35 cellular contexts compared by ENCODE assay signal in genomic region chr9:82491604-82492003, GRCh38.
"Had no signal": no experiment of that assay in that cellular context is flagged by ENCODE, and none has a peak within 500 bp of the region (broad histone marks: within the 10 kb centered on the region; RNA-seq: fewer than 3 reads in every experiment).

No MANE protein-coding gene starts in this region.

- H3K4me2 ChIP-seq: hepatocyte had no signal

- H3K27me3 Mint-ChIP-seq: activated CD4-positive, alpha-beta memory T cell treated with anti-CD3 and anti-CD28 coated beads for 36 hours; activated CD4-positive, alpha-beta T cell treated with anti-CD3 and anti-CD28 coated beads, Interleukin-2, amount 10 ng/mL, durations not matched to agents 24 days and 14 days; activated CD8-positive, alpha-beta memory T cell treated with anti-CD3 and anti-CD28 coated beads, Interleukin-2, amount 10 ng/mL, durations not matched to agents 7 days and 5 days; activated naive CD4-positive, alpha-beta T cell treated with anti-CD3 and anti-CD28 coated beads, Interleukin-2, amount 10 ng/mL, durations not matched to agents 7 days and 5 days; activated naive CD8-positive, alpha-beta T cell treated with anti-CD3 and anti-CD28 coated beads, Interleukin-2, amount 10 ng/mL, durations not matched to agents 7 days and 5 days; T-helper 17 cell had no signal

- H3K4me3 ChIP-seq: ascending aorta, breast epithelium, cardiac muscle cell, colonic mucosa, dorsolateral prefrontal cortex, gastroesophageal sphincter, heart right ventricle, hepatocyte had no signal

- H3K9me3 Mint-ChIP-seq: activated CD4-positive, alpha-beta T cell treated with anti-CD3 and anti-CD28 coated beads, Interleukin-2, amount 10 ng/mL, durations not matched to agents 24 days and 14 days; activated naive CD4-positive, alpha-beta T cell treated with anti-CD3 and anti-CD28 coated beads, Interleukin-2, amount 10 ng/mL, durations not matched to agents 7 days and 5 days; activated naive CD8-positive, alpha-beta T cell treated with anti-CD3 and anti-CD28 coated beads, Interleukin-2, amount 10 ng/mL, durations not matched to agents 7 days and 5 days; activated T-helper 1 cell treated with anti-CD3 and anti-CD28 coated beads, Interleukin-12 subunit alpha, Interleukin-12 subunit beta, Interleukin-2, Interleukin-4 antibody, amounts not matched to agents 30 ng/mL and 10 ng/mL and 1 ng/mL, durations not matched to agents 14 hours and 24 hours and 36 hours; activated T-helper 2 cell treated with anti-CD3 and anti-CD28 coated beads, Interferon-gamma antibody, Interleukin-2, Interleukin-4, amounts not matched to agents 10 μg/mL and 5 μg/mL and 100 μg/mL, durations not matched to agents 14 hours and 24 hours and 36 hours; endodermal cell had no signal

- ATAC-seq: activated CD4-positive, alpha-beta T cell treated with anti-CD3 and anti-CD28 coated beads for 36 hours; activated CD8-positive, alpha-beta memory T cell treated with anti-CD3 and anti-CD28 coated beads, Interleukin-2, amount 10 ng/mL, durations not matched to agents 7 days and 5 days; activated CD8-positive, alpha-beta T cell treated with anti-CD3 and anti-CD28 coated beads, Interleukin-2, amount 10 ng/mL, durations not matched to agents 7 days and 5 days; activated naive CD4-positive, alpha-beta T cell treated with anti-CD3 and anti-CD28 coated beads, Interleukin-2, amount 50 U/mL, for 72 hours; esophagus mucosa; gastroesophageal sphincter; heart right ventricle; T-helper 17 cell had no signal

- H3K4me1 Mint-ChIP-seq: activated CD4-positive, alpha-beta T cell treated with anti-CD3 and anti-CD28 coated beads for 36 hours; activated CD4-positive, alpha-beta T cell treated with anti-CD3 and anti-CD28 coated beads, Interleukin-2, amount 10 ng/mL, durations not matched to agents 24 days and 14 days; activated CD8-positive, alpha-beta memory T cell treated with anti-CD3 and anti-CD28 coated beads, Interleukin-2, amount 10 ng/mL, durations not matched to agents 7 days and 5 days; activated naive CD4-positive, alpha-beta T cell treated with anti-CD3 and anti-CD28 coated beads, Interleukin-2, amount 10 ng/mL, durations not matched to agents 7 days and 5 days; activated naive CD8-positive, alpha-beta T cell treated with anti-CD3 and anti-CD28 coated beads, Interleukin-2, amount 10 ng/mL, durations not matched to agents 7 days and 5 days; T-helper 17 cell had no signal

- H3K27ac Mint-ChIP-seq: activated CD4-positive, alpha-beta memory T cell treated with anti-CD3 and anti-CD28 coated beads for 36 hours; activated CD4-positive, alpha-beta T cell treated with anti-CD3 and anti-CD28 coated beads for 36 hours; activated CD4-positive, alpha-beta T cell treated with anti-CD3 and anti-CD28 coated beads, Interleukin-2, amount 10 ng/mL, durations not matched to agents 24 days and 14 days; activated CD8-positive, alpha-beta memory T cell treated with anti-CD3 and anti-CD28 coated beads, Interleukin-2, amount 10 ng/mL, durations not matched to agents 7 days and 5 days; activated CD8-positive, alpha-beta T cell treated with anti-CD3 and anti-CD28 coated beads, Interleukin-2, amount 10 ng/mL, durations not matched to agents 7 days and 5 days; activated naive CD4-positive, alpha-beta T cell treated with anti-CD3 and anti-CD28 coated beads, Interleukin-2, amount 10 ng/mL, durations not matched to agents 7 days and 5 days; activated naive CD4-positive, alpha-beta T cell treated with anti-CD3 and anti-CD28 coated beads, Interleukin-2, amount 50 U/mL, for 72 hours; activated naive CD8-positive, alpha-beta T cell treated with anti-CD3 and anti-CD28 coated beads, Interleukin-2, amount 10 ng/mL, durations not matched to agents 7 days and 5 days; activated T-helper 1 cell treated with anti-CD3 and anti-CD28 coated beads, Interleukin-12 subunit alpha, Interleukin-12 subunit beta, Interleukin-2, Interleukin-4 antibody, amounts not matched to agents 30 ng/mL and 10 ng/mL and 1 ng/mL, durations not matched to agents 14 hours and 24 hours and 36 hours; activated T-helper 2 cell treated with anti-CD3 and anti-CD28 coated beads, Interferon-gamma antibody, Interleukin-2, Interleukin-4, amounts not matched to agents 10 μg/mL and 5 μg/mL and 100 μg/mL, durations not matched to agents 14 hours and 24 hours and 36 hours; brain; endodermal cell; T-helper 17 cell; T-helper 2 cell treated with Interferon-gamma antibody and Interleukin-4, amounts not matched to agents 5 μg/mL and 100 μg/mL, for 36 hours had no signal

- H3K9me3 ChIP-seq: ascending aorta, breast epithelium, colonic mucosa, gastroesophageal sphincter, heart right ventricle had no signal

- H3K4me3 Mint-ChIP-seq: activated CD4-positive, alpha-beta memory T cell treated with anti-CD3 and anti-CD28 coated beads for 36 hours; activated CD4-positive, alpha-beta T cell treated with anti-CD3 and anti-CD28 coated beads for 36 hours; activated CD4-positive, alpha-beta T cell treated with anti-CD3 and anti-CD28 coated beads, Interleukin-2, amount 10 ng/mL, durations not matched to agents 24 days and 14 days; activated CD8-positive, alpha-beta memory T cell treated with anti-CD3 and anti-CD28 coated beads, Interleukin-2, amount 10 ng/mL, durations not matched to agents 7 days and 5 days; activated CD8-positive, alpha-beta T cell treated with anti-CD3 and anti-CD28 coated beads, Interleukin-2, amount 10 ng/mL, durations not matched to agents 7 days and 5 days; activated naive CD4-positive, alpha-beta T cell treated with anti-CD3 and anti-CD28 coated beads, Interleukin-2, amount 10 ng/mL, durations not matched to agents 7 days and 5 days; activated naive CD8-positive, alpha-beta T cell treated with anti-CD3 and anti-CD28 coated beads, Interleukin-2, amount 10 ng/mL, durations not matched to agents 7 days and 5 days; activated T-helper 1 cell treated with anti-CD3 and anti-CD28 coated beads, Interleukin-12 subunit alpha, Interleukin-12 subunit beta, Interleukin-2, Interleukin-4 antibody, amounts not matched to agents 30 ng/mL and 10 ng/mL and 1 ng/mL, durations not matched to agents 14 hours and 24 hours and 36 hours; brain; endodermal cell; T-helper 17 cell; T-helper 2 cell treated with Interferon-gamma antibody and Interleukin-4, amounts not matched to agents 5 μg/mL and 100 μg/mL, for 36 hours had no signal

- DNase-seq: activated CD4-positive, alpha-beta memory T cell treated with anti-CD3 and anti-CD28 coated beads for 36 hours; activated CD4-positive, alpha-beta T cell treated with anti-CD3 and anti-CD28 coated beads for 36 hours; activated CD4-positive, alpha-beta T cell treated with anti-CD3 and anti-CD28 coated beads, Interleukin-2, amount 10 ng/mL, durations not matched to agents 24 days and 14 days; activated CD4-positive, CD25-positive, alpha-beta regulatory T cell; activated CD4-positive, CD25-positive, alpha-beta regulatory T cell treated with anti-CD3 and anti-CD28 coated beads, Interleukin-2, amount 50 U/mL, for 72 hours; activated CD8-positive, alpha-beta memory T cell treated with anti-CD3 and anti-CD28 coated beads, Interleukin-2, amount 10 ng/mL, durations not matched to agents 7 days and 5 days; activated CD8-positive, alpha-beta memory T cell treated with anti-CD3 and anti-CD28 coated beads, Interleukin-2, amount 50 U/mL, for 4 hours; activated CD8-positive, alpha-beta T cell treated with anti-CD3 and anti-CD28 coated beads, Interleukin-2, amount 10 ng/mL, durations not matched to agents 7 days and 5 days; activated effector memory CD4-positive, alpha-beta T cell treated with anti-CD3 and anti-CD28 coated beads, Interleukin-2, amount 50 U/mL, for 16 hours; activated naive CD4-positive, alpha-beta T cell; activated naive CD4-positive, alpha-beta T cell treated with anti-CD3 and anti-CD28 coated beads, Interleukin-2, amount 10 ng/mL, durations not matched to agents 7 days and 5 days; activated naive CD8-positive, alpha-beta T cell treated with anti-CD3 and anti-CD28 coated beads, Interleukin-2, amount 10 ng/mL, durations not matched to agents 7 days and 5 days; activated T-cell treated with anti-CD3 and anti-CD28 coated beads, Interleukin-2, amount 50 U/mL, for 1 hour; activated T-cell treated with anti-CD3 and anti-CD28 coated beads, Interleukin-2, amount 50 U/mL, for 48 hours; central memory CD4-positive, alpha-beta T cell; cerebellar nuclear complex; colonic mucosa; dorsolateral prefrontal cortex; effector memory CD4-positive, alpha-beta T cell; endodermal cell; heart right ventricle; T-helper 1 cell; T-helper 17 cell; T1000 had no signal

- H3K27me3 ChIP-seq: ascending aorta, breast epithelium, colonic mucosa, dorsolateral prefrontal cortex, gastroesophageal sphincter, heart right ventricle, hepatocyte had no signal

- H3K4me1 ChIP-seq: colonic mucosa had no signal

- H3K27ac ChIP-seq: ascending aorta, breast epithelium, cardiac muscle cell, colonic mucosa, dorsolateral prefrontal cortex, gastroesophageal sphincter, hepatocyte had no signal

- H3K36me3 ChIP-seq: ascending aorta, breast epithelium, cardiac muscle cell, colonic mucosa, gastroesophageal sphincter, heart right ventricle had no signal

- H3K79me2 ChIP-seq: hepatocyte had no signal

- H3K36me3 Mint-ChIP-seq: activated CD4-positive, alpha-beta memory T cell treated with anti-CD3 and anti-CD28 coated beads for 36 hours; activated CD8-positive, alpha-beta memory T cell treated with anti-CD3 and anti-CD28 coated beads, Interleukin-2, amount 10 ng/mL, durations not matched to agents 7 days and 5 days; activated naive CD4-positive, alpha-beta T cell treated with anti-CD3 and anti-CD28 coated beads, Interleukin-2, amount 10 ng/mL, durations not matched to agents 7 days and 5 days; activated naive CD4-positive, alpha-beta T cell treated with anti-CD3 and anti-CD28 coated beads, Interleukin-2, amount 50 U/mL, for 72 hours; activated naive CD8-positive, alpha-beta T cell treated with anti-CD3 and anti-CD28 coated beads, Interleukin-2, amount 10 ng/mL, durations not matched to agents 7 days and 5 days had no signal

- H2AFZ ChIP-seq: hepatocyte had no signal
